1 cellular context compared by ENCODE assay signal in genomic region chr1:61049850-61050540, GRCh38.
TF ChIP-seq lines count a peak whose summit lies in the region.

No MANE protein-coding gene starts in this region.

TF ChIP-seq in K562, 482 proteins besides CTCF, POLR2A, EP300 and RAD21 (continued from another document and continues in another):
- TF ChIP-seq DACH1 (IDR thresholded peaks at IDR 0.05; ENCODE audit: partially characterized antibody) (peak; percentile 44), ZNF431 (CRISPR knock-in tag; IDR thresholded peaks at IDR 0.05) (no peak; the same call in 1 of the 2 replicates), HDGF (IDR thresholded peaks at IDR 0.05) (peak; percentile 73; the same call in 1 of the 2 replicates), CREM (IDR thresholded peaks at IDR 0.05; ENCODE audit: low read depth) (peak; percentile 59; the same call in 1 of the 2 replicates), BRCA1 (IDR thresholded peaks at IDR 0.05) (no peak), BRCA1 (CRISPR knock-in tag; IDR thresholded peaks at IDR 0.05) (no peak), TSC22D4 (tag; IDR thresholded peaks at IDR 0.05) (no peak), EP400 (IDR thresholded peaks at IDR 0.05) (peak; percentile 55), ARHGAP35 (IDR thresholded peaks at IDR 0.05; ENCODE audit: partially characterized antibody) (no peak), HNRNPK (IDR thresholded peaks at IDR 0.05; ENCODE audit: low read depth, low read length, poor library complexity, severe bottlenecking) (no peak), NBN (IDR thresholded peaks at IDR 0.05; ENCODE audit: low read depth) (no peak; the same call in 1 of the 2 replicates), MTA2 (IDR thresholded peaks at IDR 0.05; ENCODE audit: low read depth) (no peak), ZNF316 (IDR thresholded peaks at IDR 0.05) (no peak), SREBF2 (CRISPR knock-in tag; IDR thresholded peaks at IDR 0.05) (no peak), MECOM (CRISPR knock-in tag; IDR thresholded peaks at IDR 0.05) (no peak), HMGN3 (IDR thresholded peaks at IDR 0.05; ENCODE audit: borderline replicate concordance, extremely low read depth, insufficient read length, low read depth, low read length) (peak; percentile 74), KHSRP (IDR thresholded peaks at IDR 0.05) (no peak), KAT7 (CRISPR knock-in tag; IDR thresholded peaks at IDR 0.05; ENCODE audit: borderline replicate concordance) (peak; percentile 53; the same call in 1 of the 2 replicates), SMARCA5 (IDR thresholded peaks at IDR 0.05) (0 out of 2 replicates have a peak, but pooled peaks have one; percentile 16), FOXK1 (CRISPR knock-in tag; IDR thresholded peaks at IDR 0.05; ENCODE audit: borderline replicate concordance) (no peak), PKNOX1 (IDR thresholded peaks at IDR 0.05) (no peak), E2F1 (CRISPR knock-in tag; IDR thresholded peaks at IDR 0.05) (no peak), ZNF75A (CRISPR knock-in tag; IDR thresholded peaks at IDR 0.05) (no peak), TAF7 (tag; IDR thresholded peaks at IDR 0.05) (no peak), POLR2H (tag; IDR thresholded peaks at IDR 0.05; ENCODE audit: low read depth) (peak; percentile 21; the same call in 1 of the 2 replicates), ZNF384 (IDR thresholded peaks at IDR 0.05; ENCODE audit: low read depth, low read length) (peak; percentile 26; the same call in 1 of the 2 replicates), HDAC1 (IDR thresholded peaks at IDR 0.05) (no peak), TCF15 (CRISPR knock-in tag; IDR thresholded peaks at IDR 0.05) (no peak), ZNF518B (CRISPR knock-in tag; IDR thresholded peaks at IDR 0.05) (no peak), ZBTB34 (CRISPR knock-in tag; IDR thresholded peaks at IDR 0.05) (no peak), ZNF395 (CRISPR knock-in tag; IDR thresholded peaks at IDR 0.05) (no peak), ZSCAN32 (CRISPR knock-in tag; IDR thresholded peaks at IDR 0.05) (no peak), ZNF146 (CRISPR knock-in tag; IDR thresholded peaks at IDR 0.05; ENCODE audit: unreplicated experiment) (no peak), KDM4B (IDR thresholded peaks at IDR 0.05; ENCODE audit: borderline replicate concordance in 2 of 2, low read depth in 1 of 2) (peak in 1 of 2 experiments; percentile 77; a peak in 1 of 4 replicates), TOE1 (IDR thresholded peaks at IDR 0.05; ENCODE audit: borderline replicate concordance) (no peak), TOE1 (CRISPR knock-in tag; IDR thresholded peaks at IDR 0.05; ENCODE audit: borderline replicate concordance, low read depth) (0 out of 2 replicates have a peak, but pooled peaks have one; percentile 67), EWSR1 (IDR thresholded peaks at IDR 0.05; ENCODE audit: borderline replicate concordance, low read depth, partially characterized antibody) (no peak), NCOA2 (IDR thresholded peaks at IDR 0.05; ENCODE audit: partially characterized antibody in 2 of 2) (no peak), BCOR (IDR thresholded peaks at IDR 0.05) (peak; percentile 47; the same call in 1 of the 2 replicates)
- TF ChIP-seq, protein P1, sequence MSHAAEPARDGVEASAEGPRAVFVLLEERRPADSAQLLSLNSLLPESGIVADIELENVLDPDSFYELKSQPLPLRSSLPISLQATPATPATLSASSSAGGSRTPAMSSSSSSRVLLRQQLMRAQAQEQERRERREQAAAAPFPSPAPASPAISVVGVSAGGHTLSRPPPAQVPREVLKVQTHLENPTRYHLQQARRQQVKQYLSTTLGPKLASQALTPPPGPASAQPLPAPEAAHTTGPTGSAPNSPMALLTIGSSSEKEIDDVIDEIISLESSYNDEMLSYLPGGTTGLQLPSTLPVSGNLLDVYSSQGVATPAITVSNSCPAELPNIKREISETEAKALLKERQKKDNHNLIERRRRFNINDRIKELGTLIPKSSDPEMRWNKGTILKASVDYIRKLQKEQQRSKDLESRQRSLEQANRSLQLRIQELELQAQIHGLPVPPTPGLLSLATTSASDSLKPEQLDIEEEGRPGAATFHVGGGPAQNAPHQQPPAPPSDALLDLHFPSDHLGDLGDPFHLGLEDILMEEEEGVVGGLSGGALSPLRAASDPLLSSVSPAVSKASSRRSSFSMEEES (CRISPR knock-in tag; IDR thresholded peaks at IDR 0.05) = no peak
- TF ChIP-seq, protein P2, sequence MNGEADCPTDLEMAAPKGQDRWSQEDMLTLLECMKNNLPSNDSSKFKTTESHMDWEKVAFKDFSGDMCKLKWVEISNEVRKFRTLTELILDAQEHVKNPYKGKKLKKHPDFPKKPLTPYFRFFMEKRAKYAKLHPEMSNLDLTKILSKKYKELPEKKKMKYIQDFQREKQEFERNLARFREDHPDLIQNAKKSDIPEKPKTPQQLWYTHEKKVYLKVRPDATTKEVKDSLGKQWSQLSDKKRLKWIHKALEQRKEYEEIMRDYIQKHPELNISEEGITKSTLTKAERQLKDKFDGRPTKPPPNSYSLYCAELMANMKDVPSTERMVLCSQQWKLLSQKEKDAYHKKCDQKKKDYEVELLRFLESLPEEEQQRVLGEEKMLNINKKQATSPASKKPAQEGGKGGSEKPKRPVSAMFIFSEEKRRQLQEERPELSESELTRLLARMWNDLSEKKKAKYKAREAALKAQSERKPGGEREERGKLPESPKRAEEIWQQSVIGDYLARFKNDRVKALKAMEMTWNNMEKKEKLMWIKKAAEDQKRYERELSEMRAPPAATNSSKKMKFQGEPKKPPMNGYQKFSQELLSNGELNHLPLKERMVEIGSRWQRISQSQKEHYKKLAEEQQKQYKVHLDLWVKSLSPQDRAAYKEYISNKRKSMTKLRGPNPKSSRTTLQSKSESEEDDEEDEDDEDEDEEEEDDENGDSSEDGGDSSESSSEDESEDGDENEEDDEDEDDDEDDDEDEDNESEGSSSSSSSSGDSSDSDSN (IDR thresholded peaks at IDR 0.05; ENCODE audit: borderline replicate concordance in 1 of 2, low read depth in 2 of 2, low read length in 2 of 2) = peak in 1 of 2 experiments; percentile 58; a peak in 1 of 4 replicates
- TF ChIP-seq, protein P3, sequence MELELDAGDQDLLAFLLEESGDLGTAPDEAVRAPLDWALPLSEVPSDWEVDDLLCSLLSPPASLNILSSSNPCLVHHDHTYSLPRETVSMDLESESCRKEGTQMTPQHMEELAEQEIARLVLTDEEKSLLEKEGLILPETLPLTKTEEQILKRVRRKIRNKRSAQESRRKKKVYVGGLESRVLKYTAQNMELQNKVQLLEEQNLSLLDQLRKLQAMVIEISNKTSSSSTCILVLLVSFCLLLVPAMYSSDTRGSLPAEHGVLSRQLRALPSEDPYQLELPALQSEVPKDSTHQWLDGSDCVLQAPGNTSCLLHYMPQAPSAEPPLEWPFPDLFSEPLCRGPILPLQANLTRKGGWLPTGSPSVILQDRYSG (tag; conservative IDR thresholded peaks at IDR 0.05; ENCODE audit: low read depth) = no peak
- TF ChIP-seq, protein P4, sequence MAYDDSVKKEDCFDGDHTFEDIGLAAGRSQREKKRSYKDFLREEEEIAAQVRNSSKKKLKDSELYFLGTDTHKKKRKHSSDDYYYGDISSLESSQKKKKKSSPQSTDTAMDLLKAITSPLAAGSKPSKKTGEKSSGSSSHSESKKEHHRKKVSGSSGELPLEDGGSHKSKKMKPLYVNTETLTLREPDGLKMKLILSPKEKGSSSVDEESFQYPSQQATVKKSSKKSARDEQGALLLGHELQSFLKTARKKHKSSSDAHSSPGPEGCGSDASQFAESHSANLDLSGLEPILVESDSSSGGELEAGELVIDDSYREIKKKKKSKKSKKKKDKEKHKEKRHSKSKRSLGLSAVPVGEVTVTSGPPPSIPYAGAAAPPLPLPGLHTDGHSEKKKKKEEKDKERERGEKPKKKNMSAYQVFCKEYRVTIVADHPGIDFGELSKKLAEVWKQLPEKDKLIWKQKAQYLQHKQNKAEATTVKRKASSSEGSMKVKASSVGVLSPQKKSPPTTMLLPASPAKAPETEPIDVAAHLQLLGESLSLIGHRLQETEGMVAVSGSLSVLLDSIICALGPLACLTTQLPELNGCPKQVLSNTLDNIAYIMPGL (CRISPR knock-in tag; IDR thresholded peaks at IDR 0.05) = peak; percentile 77; the same call in 1 of the 2 replicates
- TF ChIP-seq, protein P5, sequence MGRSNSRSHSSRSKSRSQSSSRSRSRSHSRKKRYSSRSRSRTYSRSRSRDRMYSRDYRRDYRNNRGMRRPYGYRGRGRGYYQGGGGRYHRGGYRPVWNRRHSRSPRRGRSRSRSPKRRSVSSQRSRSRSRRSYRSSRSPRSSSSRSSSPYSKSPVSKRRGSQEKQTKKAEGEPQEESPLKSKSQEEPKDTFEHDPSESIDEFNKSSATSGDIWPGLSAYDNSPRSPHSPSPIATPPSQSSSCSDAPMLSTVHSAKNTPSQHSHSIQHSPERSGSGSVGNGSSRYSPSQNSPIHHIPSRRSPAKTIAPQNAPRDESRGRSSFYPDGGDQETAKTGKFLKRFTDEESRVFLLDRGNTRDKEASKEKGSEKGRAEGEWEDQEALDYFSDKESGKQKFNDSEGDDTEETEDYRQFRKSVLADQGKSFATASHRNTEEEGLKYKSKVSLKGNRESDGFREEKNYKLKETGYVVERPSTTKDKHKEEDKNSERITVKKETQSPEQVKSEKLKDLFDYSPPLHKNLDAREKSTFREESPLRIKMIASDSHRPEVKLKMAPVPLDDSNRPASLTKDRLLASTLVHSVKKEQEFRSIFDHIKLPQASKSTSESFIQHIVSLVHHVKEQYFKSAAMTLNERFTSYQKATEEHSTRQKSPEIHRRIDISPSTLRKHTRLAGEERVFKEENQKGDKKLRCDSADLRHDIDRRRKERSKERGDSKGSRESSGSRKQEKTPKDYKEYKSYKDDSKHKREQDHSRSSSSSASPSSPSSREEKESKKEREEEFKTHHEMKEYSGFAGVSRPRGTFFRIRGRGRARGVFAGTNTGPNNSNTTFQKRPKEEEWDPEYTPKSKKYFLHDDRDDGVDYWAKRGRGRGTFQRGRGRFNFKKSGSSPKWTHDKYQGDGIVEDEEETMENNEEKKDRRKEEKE (IDR thresholded peaks at IDR 0.05; ENCODE audit: borderline replicate concordance in 1 of 2, control insufficient read depth in 1 of 2, low read depth in 2 of 2, low read length in 1 of 2) = no peak
